ENCODE assay signal across 9 cellular contexts in the genomic region with DNA sequence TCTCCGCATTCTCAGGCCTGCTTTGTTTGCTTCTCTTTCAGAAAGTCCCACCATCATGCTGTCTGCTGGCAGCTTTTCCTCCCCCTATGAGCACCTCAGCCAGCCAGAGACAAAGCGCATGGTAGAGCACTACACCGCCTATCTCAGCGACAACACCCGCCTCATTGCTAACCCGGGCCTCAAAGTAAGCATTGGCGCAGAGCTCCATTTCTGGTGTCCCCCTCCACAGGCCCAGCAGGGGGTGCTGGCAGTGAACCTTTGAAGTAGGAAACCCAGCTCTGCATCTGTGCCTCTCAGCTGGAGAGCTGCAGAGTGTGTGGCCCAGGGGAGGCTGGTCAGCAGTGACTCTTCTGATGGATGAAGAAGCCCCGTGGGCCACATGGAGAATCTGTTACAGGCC.
DNase-seq lines count a peak whose midpoint lies in the region; ATAC-seq, FAIRE-seq and TF ChIP-seq lines count a peak whose summit lies in the region.
"Had no signal": no experiment of that assay in that cellular context is flagged by ENCODE, and none has a peak within 500 bp of the region (broad histone marks: within the 10 kb centered on the region; RNA-seq: fewer than 3 reads in every experiment).

No MANE protein-coding gene starts in this region.

- CTCF ChIA-PET in HepG2 (lab: Yijun Ruan, JAX; ENCODE audit: low intra/inter-chr PET ratio, low total read pairs): no interaction called here

- in situ Hi-C loops in HepG2 (cut with HindIII; ENCODE audit: extremely low pct_ligation_motif_present, low pct_unique_long_range_greater_than_20kb): no loop called here

- H3K4me1 Mint-ChIP-seq in type B pancreatic cell (ENCODE audit: unreplicated experiment): peaks cover 21% of the 10 kb centered on the region
- H3K4me1 Mint-ChIP-seq in CD14-positive monocyte: no peaks in the 10 kb centered on the region
- H3K4me1 Mint-ChIP-seq in activated T-helper 17 cell treated with anti-CD3 and anti-CD28 coated beads, Interleukin-2, amount 50 U/mL, for 72 hours: no peaks in the 10 kb centered on the region

- no peaks in the 10 kb centered on the region for H4K20me1 ChIP-seq in HepG2 (ENCODE audit: insufficient read depth, low read length)

- no peak for TF ChIP-seq EP300 in HepG2 (IDR thresholded peaks at IDR 0.05; ENCODE audit: low read depth in 2 of 2, low read length in 2 of 2)
- no peak for TF ChIP-seq EP300 in HepG2 (CRISPR knock-in tag; IDR thresholded peaks at IDR 0.05; ENCODE audit: borderline replicate concordance)

- no peak overlapping the region for H2AFZ ChIP-seq in HepG2 (ENCODE audit: low read length)

- H3K4me3 ChIP-seq in HepG2 (replicated peaks in 1 of 3; ENCODE audit: insufficient read depth in 1 of 3, low read depth in 2 of 3, low read length in 3 of 3): no peak overlapping the region
- no peak overlapping the region for H3K4me3 ChIP-seq in right lobe of liver

- intact Hi-C loops in HepG2 (cut with micrococcal nuclease; ENCODE audit: unreplicated experiment): no loop called here
- intact Hi-C loops in right lobe of liver (cut with DNase I): no loop called here
- intact Hi-C loops in CD14-positive monocyte (cut with micrococcal nuclease): no loop called here

- H3K9me3 Mint-ChIP-seq in type B pancreatic cell (no peaks in the 10 kb centered on the region), CD14-positive monocyte (no peaks in the 10 kb centered on the region)
- H3K9me3 Mint-ChIP-seq in activated T-helper 17 cell treated with anti-CD3 and anti-CD28 coated beads, Interleukin-2, amount 50 U/mL, for 72 hours: no peaks in the 10 kb centered on the region

- peaks cover 54% of the 10 kb centered on the region for H3K36me3 Mint-ChIP-seq in type B pancreatic cell
- no peaks in the 10 kb centered on the region for H3K36me3 Mint-ChIP-seq in CD14-positive monocyte
- no peaks in the 10 kb centered on the region for H3K36me3 Mint-ChIP-seq in activated T-helper 17 cell treated with anti-CD3 and anti-CD28 coated beads, Interleukin-2, amount 50 U/mL, for 72 hours (ENCODE audit: low read depth)

- H3K27me3 Mint-ChIP-seq in type B pancreatic cell: no peaks in the 10 kb centered on the region
- peaks cover 0 to 2% (median 1%) of the 10 kb centered on the region in 3 donors for H3K27me3 Mint-ChIP-seq in CD14-positive monocyte (ENCODE audit: low read depth in 3 of 3)
- peaks cover 7% of the 10 kb centered on the region for H3K27me3 Mint-ChIP-seq in activated T-helper 17 cell treated with anti-CD3 and anti-CD28 coated beads, Interleukin-2, amount 50 U/mL, for 72 hours

- TF ChIP-seq POLR2A in HepG2 (IDR thresholded peaks at IDR 0.05; ENCODE audit: insufficient read depth in 1 of 2, low read depth in 2 of 2, low read length in 2 of 2) (no peak), right lobe of liver (IDR thresholded peaks at IDR 0.05) (no peak)

- no peak for FAIRE-seq in HepG2 (lab: Jason Lieb, UNC)

- 60% methylated on average over 8 of the region's 8 CpGs for WGBS in HepG2 (ENCODE audit: low lambda C conversion rate)
- 88% methylated on average over 6 of the region's 8 CpGs for WGBS in right lobe of liver (ENCODE audit: insufficient coverage, low coverage, low lambda C conversion rate, missing lambda C conversion rate)

- no peak overlapping the region for H3K27ac ChIP-seq in HepG2 (ENCODE audit: extremely low read length, insufficient read depth, low read length)
- H3K27ac ChIP-seq in right lobe of liver: no peak overlapping the region
- peak overlapping the region; percentile 49 for H3K27ac ChIP-seq in cingulate gyrus (ENCODE audit: low read depth, low read length)

- H3K4me3 Mint-ChIP-seq in type B pancreatic cell: no peak overlapping the region
- H3K4me3 Mint-ChIP-seq in CD14-positive monocyte: no peak overlapping the region
- H3K4me3 Mint-ChIP-seq in activated T-helper 17 cell treated with anti-CD3 and anti-CD28 coated beads, Interleukin-2, amount 50 U/mL, for 72 hours: no peak overlapping the region

- no peaks in the 10 kb centered on the region for H3K36me3 ChIP-seq in HepG2 (replicated peaks in 1 of 2; ENCODE audit: control insufficient read depth in 1 of 2, insufficient read depth in 2 of 2, low read length in 2 of 2)
- H3K36me3 ChIP-seq in right lobe of liver: no peaks in the 10 kb centered on the region

- DNase-seq in HepG2 (ENCODE audit: low spot score) (peak; percentile 27), right lobe of liver (no peak), NCI-H345 treated with DMSO at 0.1 percent for 48 hours (lab: John Stamatoyannopoulos, UW; ENCODE audit: unreplicated experiment) (peak; percentile 28), type B pancreatic cell (ENCODE audit: extremely low spot score, unreplicated experiment) (no peak), CD14-positive monocyte (ENCODE audit: low spot score) (no peak), hepatic stellate cell (ENCODE audit: low spot score) (no peak)

- H3K27ac Mint-ChIP-seq in type B pancreatic cell (peak overlapping the region; percentile 31), CD14-positive monocyte (no peak overlapping the region)
- H3K27ac Mint-ChIP-seq in activated T-helper 17 cell treated with anti-CD3 and anti-CD28 coated beads, Interleukin-2, amount 50 U/mL, for 72 hours: no peak overlapping the region

- no peaks in the 10 kb centered on the region for H3K79me2 ChIP-seq in HepG2 (ENCODE audit: insufficient read depth, low read length)

- no peak for TF ChIP-seq RAD21 in HepG2 (CRISPR knock-in tag; IDR thresholded peaks at IDR 0.05)

- no peak overlapping the region for H3K4me2 ChIP-seq in HepG2 (ENCODE audit: low read depth, low read length)

- no peak overlapping the region for H3K9ac ChIP-seq in HepG2 (ENCODE audit: insufficient read depth, low read depth, low read length)

- no peaks in the 10 kb centered on the region for H3K4me1 ChIP-seq in HepG2 (ENCODE audit: insufficient read depth, low read length)
- H3K4me1 ChIP-seq in right lobe of liver: no peaks in the 10 kb centered on the region

- peak; percentile 93 for ATAC-seq in HepG2
- ATAC-seq in right lobe of liver: no peak
- no peak for ATAC-seq in activated T-helper 17 cell treated with anti-CD3 and anti-CD28 coated beads, Interleukin-2, amount 50 U/mL, for 72 hours (replicated peaks)
- ATAC-seq: left colon had no signal

- peak; percentile 47 for TF ChIP-seq CTCF in HepG2 (CRISPR knock-in tag; IDR thresholded peaks at IDR 0.05)
- TF ChIP-seq CTCF in right lobe of liver (IDR thresholded peaks at IDR 0.05): peak in 1 of 4 donors; percentile 10
- peak; percentile 67 for TF ChIP-seq CTCF in type B pancreatic cell (conservative IDR thresholded peaks at IDR 0.05)
- TF ChIP-seq CTCF in CD14-positive monocyte (IDR thresholded peaks at IDR 0.05): no peak

- H3K27me3 ChIP-seq in HepG2 (ENCODE audit: control insufficient read depth in 1 of 2, insufficient read depth in 2 of 2, low read length in 2 of 2) (no peaks in the 10 kb centered on the region), right lobe of liver (no peaks in the 10 kb centered on the region)

- no TSS peak for BruUV-seq in HepG2 (replicated peaks; lab: Mats Ljungman, UMichigan)

- POLR2A ChIA-PET in HepG2 (lab: Yijun Ruan, JAX): no interaction called here

- H3K9me3 ChIP-seq in HepG2 (ENCODE audit: low read length): no peaks in the 10 kb centered on the region
- H3K9me3 ChIP-seq in right lobe of liver: no peaks in the 10 kb centered on the region

TF ChIP-seq in HepG2, 621 proteins besides CTCF, POLR2A, EP300 and RAD21:
- TF ChIP-seq ZNF30 (CRISPR knock-in tag; IDR thresholded peaks at IDR 0.05) (no peak), ZNF256 (CRISPR knock-in tag; conservative IDR thresholded peaks at IDR 0.05) (no peak), STAG1 (CRISPR knock-in tag; IDR thresholded peaks at IDR 0.05) (peak; percentile 37)
- TF ChIP-seq, protein P1, sequence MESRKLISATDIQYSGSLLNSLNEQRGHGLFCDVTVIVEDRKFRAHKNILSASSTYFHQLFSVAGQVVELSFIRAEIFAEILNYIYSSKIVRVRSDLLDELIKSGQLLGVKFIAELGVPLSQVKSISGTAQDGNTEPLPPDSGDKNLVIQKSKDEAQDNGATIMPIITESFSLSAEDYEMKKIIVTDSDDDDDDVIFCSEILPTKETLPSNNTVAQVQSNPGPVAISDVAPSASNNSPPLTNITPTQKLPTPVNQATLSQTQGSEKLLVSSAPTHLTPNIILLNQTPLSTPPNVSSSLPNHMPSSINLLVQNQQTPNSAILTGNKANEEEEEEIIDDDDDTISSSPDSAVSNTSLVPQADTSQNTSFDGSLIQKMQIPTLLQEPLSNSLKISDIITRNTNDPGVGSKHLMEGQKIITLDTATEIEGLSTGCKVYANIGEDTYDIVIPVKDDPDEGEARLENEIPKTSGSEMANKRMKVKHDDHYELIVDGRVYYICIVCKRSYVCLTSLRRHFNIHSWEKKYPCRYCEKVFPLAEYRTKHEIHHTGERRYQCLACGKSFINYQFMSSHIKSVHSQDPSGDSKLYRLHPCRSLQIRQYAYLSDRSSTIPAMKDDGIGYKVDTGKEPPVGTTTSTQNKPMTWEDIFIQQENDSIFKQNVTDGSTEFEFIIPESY (CRISPR knock-in tag; IDR thresholded peaks at IDR 0.05): peak; percentile 89
- TF ChIP-seq, protein P2, sequence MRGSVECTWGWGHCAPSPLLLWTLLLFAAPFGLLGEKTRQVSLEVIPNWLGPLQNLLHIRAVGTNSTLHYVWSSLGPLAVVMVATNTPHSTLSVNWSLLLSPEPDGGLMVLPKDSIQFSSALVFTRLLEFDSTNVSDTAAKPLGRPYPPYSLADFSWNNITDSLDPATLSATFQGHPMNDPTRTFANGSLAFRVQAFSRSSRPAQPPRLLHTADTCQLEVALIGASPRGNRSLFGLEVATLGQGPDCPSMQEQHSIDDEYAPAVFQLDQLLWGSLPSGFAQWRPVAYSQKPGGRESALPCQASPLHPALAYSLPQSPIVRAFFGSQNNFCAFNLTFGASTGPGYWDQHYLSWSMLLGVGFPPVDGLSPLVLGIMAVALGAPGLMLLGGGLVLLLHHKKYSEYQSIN (CRISPR knock-in tag; IDR thresholded peaks at IDR 0.05; ENCODE audit: borderline replicate concordance): no peak

Comparison
In these comparisons a context has a peak if more than half of its experiments do, and no peak if none do; other contexts are left out.
1. DNase-seq: peak in HepG2 (single experiment) and NCI-H345 treated with DMSO at 0.1 percent for 48 hours (single experiment); none in right lobe of liver (0 of 3), type B pancreatic cell (single experiment), CD14-positive monocyte (single experiment) and hepatic stellate cell (single experiment).